Comparison of ENCODE assay signal across 8 cellular contexts in genomic region chr20:58192567-58192966, GRCh38. TPM values are rescaled to one million over a fixed set of nuclear protein-coding genes. Genes with fewer than 3 reads are reported as not detected.
DNase-seq lines count a peak whose midpoint lies in the region; ATAC-seq and TF ChIP-seq lines count a peak whose summit lies in the region.

No MANE protein-coding gene starts in this region.

- no peaks in the 10 kb centered on the region for H3K36me3 ChIP-seq in colonic mucosa

- TF ChIP-seq CTCF in GM12872 (IDR thresholded peaks at IDR 0.05; ENCODE audit: insufficient read depth, low read depth, low read length): peak; percentile 92
- TF ChIP-seq CTCF in colonic mucosa (IDR thresholded peaks at IDR 0.05): peak; percentile 55

- H3K4me3 Mint-ChIP-seq in T-helper 2 cell treated with Interferon-gamma antibody and Interleukin-4, amounts not matched to agents 5 μg/mL and 100 μg/mL, for 36 hours: no peak overlapping the region
- no peak overlapping the region for H3K4me3 Mint-ChIP-seq in stimulated activated memory B cell treated with anti-CD40 and anti-IgM and Interleukin-4, amounts not matched to agents 10 μg/mL and 1 μg/mL and 100 μg/mL, for 72 hours

- ATAC-seq in SK-N-SH treated with all-trans-retinoic acid at 6 μM for 48 hours: peak; percentile 61
- ATAC-seq in stimulated activated memory B cell treated with anti-CD40 and anti-IgM and Interleukin-4, amounts not matched to agents 10 μg/mL and 1 μg/mL and 100 μg/mL, for 72 hours: no peak

- H3K27me3 Mint-ChIP-seq in T-helper 2 cell treated with Interferon-gamma antibody and Interleukin-4, amounts not matched to agents 5 μg/mL and 100 μg/mL, for 36 hours (ENCODE audit: low read depth): peaks cover 3% of the 10 kb centered on the region
- peaks cover 42% of the 10 kb centered on the region for H3K27me3 Mint-ChIP-seq in stimulated activated memory B cell treated with anti-CD40 and anti-IgM and Interleukin-4, amounts not matched to agents 10 μg/mL and 1 μg/mL and 100 μg/mL, for 72 hours

- no peak overlapping the region for H3K27ac Mint-ChIP-seq in T-helper 2 cell treated with Interferon-gamma antibody and Interleukin-4, amounts not matched to agents 5 μg/mL and 100 μg/mL, for 36 hours
- H3K27ac Mint-ChIP-seq in stimulated activated memory B cell treated with anti-CD40 and anti-IgM and Interleukin-4, amounts not matched to agents 10 μg/mL and 1 μg/mL and 100 μg/mL, for 72 hours: no peak overlapping the region

- no peaks in the 10 kb centered on the region for H3K27me3 ChIP-seq in colonic mucosa

- no peak overlapping the region for H3K4me3 ChIP-seq in colonic mucosa

- H3K4me1 ChIP-seq in colonic mucosa: no peaks in the 10 kb centered on the region

- no peaks in the 10 kb centered on the region for H3K4me1 Mint-ChIP-seq in T-helper 2 cell treated with Interferon-gamma antibody and Interleukin-4, amounts not matched to agents 5 μg/mL and 100 μg/mL, for 36 hours (ENCODE audit: low read depth)
- no peaks in the 10 kb centered on the region for H3K4me1 Mint-ChIP-seq in stimulated activated memory B cell treated with anti-CD40 and anti-IgM and Interleukin-4, amounts not matched to agents 10 μg/mL and 1 μg/mL and 100 μg/mL, for 72 hours

- no peaks in the 10 kb centered on the region for H3K9me3 ChIP-seq in colonic mucosa

- peaks cover 5% of the 10 kb centered on the region for H3K9me3 Mint-ChIP-seq in T-helper 2 cell treated with Interferon-gamma antibody and Interleukin-4, amounts not matched to agents 5 μg/mL and 100 μg/mL, for 36 hours
- peaks cover 6% of the 10 kb centered on the region for H3K9me3 Mint-ChIP-seq in stimulated activated memory B cell treated with anti-CD40 and anti-IgM and Interleukin-4, amounts not matched to agents 10 μg/mL and 1 μg/mL and 100 μg/mL, for 72 hours

- no peak overlapping the region for H3K27ac ChIP-seq in colonic mucosa

- H3K9ac ChIP-seq in colonic mucosa (ENCODE audit: low read depth in 2 of 2, low read length in 2 of 2): no peak overlapping the region

- H3K36me3 Mint-ChIP-seq in T-helper 2 cell treated with Interferon-gamma antibody and Interleukin-4, amounts not matched to agents 5 μg/mL and 100 μg/mL, for 36 hours (ENCODE audit: low read depth): no peaks in the 10 kb centered on the region
- H3K36me3 Mint-ChIP-seq in stimulated activated memory B cell treated with anti-CD40 and anti-IgM and Interleukin-4, amounts not matched to agents 10 μg/mL and 1 μg/mL and 100 μg/mL, for 72 hours: no peaks in the 10 kb centered on the region

- DNase-seq in colonic mucosa: no peak
- peak in 2 of 3 donors; percentile 8 to 25 for DNase-seq in stimulated activated CD4-positive, alpha-beta T cell treated with anti-CD3 and anti-CD28 coated beads, Interleukin-12 subunit alpha, Interleukin-12 subunit beta, amount 100 ng/mL, for 48 hours (ENCODE audit: low read depth in 2 of 3, low spot score in 1 of 3)
- DNase-seq in T-helper 2 cell treated with Interferon-gamma antibody and Interleukin-4, amounts not matched to agents 5 μg/mL and 100 μg/mL, for 36 hours (ENCODE audit: low spot score): no peak
- no peak for DNase-seq in C1 segment of cervical spinal cord (lab: John Stamatoyannopoulos, UW)
- no peak for DNase-seq in posterior vena cava (ENCODE audit: low spot score)

- intact Hi-C loops in colonic mucosa (cut with DNase I) (no loop called here), posterior vena cava (cut with DNase I) (no loop called here)

TF ChIP-seq in SK-N-SH treated with all-trans-retinoic acid at 6 μM for 48 hours, 23 proteins besides CTCF, POLR2A, EP300 and RAD21:
- TF ChIP-seq BACH2 (CRISPR knock-in tag; IDR thresholded peaks at IDR 0.05; ENCODE audit: borderline replicate concordance) (no peak), TSHZ2 (CRISPR knock-in tag; IDR thresholded peaks at IDR 0.05) (no peak), OSR1 (CRISPR knock-in tag; IDR thresholded peaks at IDR 0.05) (no peak), ZC3H10 (CRISPR knock-in tag; IDR thresholded peaks at IDR 0.05) (no peak), TOX (CRISPR knock-in tag; IDR thresholded peaks at IDR 0.05; ENCODE audit: borderline replicate concordance) (no peak), ZNF8 (CRISPR knock-in tag; IDR thresholded peaks at IDR 0.05) (no peak), ZFP3 (CRISPR knock-in tag; IDR thresholded peaks at IDR 0.05) (no peak), SNAI2 (CRISPR knock-in tag; IDR thresholded peaks at IDR 0.05) (no peak), ESRRG (CRISPR knock-in tag; IDR thresholded peaks at IDR 0.05) (no peak)
- TF ChIP-seq, protein P1, sequence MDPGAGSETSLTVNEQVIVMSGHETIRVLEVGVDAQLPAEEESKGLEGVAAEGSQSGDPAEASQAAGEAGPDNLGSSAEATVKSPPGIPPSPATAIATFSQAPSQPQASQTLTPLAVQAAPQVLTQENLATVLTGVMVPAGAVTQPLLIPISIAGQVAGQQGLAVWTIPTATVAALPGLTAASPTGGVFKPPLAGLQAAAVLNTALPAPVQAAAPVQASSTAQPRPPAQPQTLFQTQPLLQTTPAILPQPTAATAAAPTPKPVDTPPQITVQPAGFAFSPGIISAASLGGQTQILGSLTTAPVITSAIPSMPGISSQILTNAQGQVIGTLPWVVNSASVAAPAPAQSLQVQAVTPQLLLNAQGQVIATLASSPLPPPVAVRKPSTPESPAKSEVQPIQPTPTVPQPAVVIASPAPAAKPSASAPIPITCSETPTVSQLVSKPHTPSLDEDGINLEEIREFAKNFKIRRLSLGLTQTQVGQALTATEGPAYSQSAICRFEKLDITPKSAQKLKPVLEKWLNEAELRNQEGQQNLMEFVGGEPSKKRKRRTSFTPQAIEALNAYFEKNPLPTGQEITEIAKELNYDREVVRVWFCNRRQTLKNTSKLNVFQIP (CRISPR knock-in tag; IDR thresholded peaks at IDR 0.05; ENCODE audit: borderline replicate concordance, low read depth): no peak

RNA-seq across cellular contexts. Expression of gene ANKRD60, which starts 35.9 kb away (rescaled TPM):
- total RNA-seq in colonic mucosa: not detected
- total RNA-seq in posterior vena cava: not detected

Comparison
In these comparisons a context has a peak if more than half of its experiments do, and no peak if none do; other contexts are left out.
1. DNase-seq: peak in stimulated activated CD4-positive, alpha-beta T cell treated with anti-CD3 and anti-CD28 coated beads, Interleukin-12 subunit alpha, Interleukin-12 subunit beta, amount 100 ng/mL, for 48 hours (2 of 3); none in colonic mucosa (single experiment), T-helper 2 cell treated with Interferon-gamma antibody and Interleukin-4, amounts not matched to agents 5 μg/mL and 100 μg/mL, for 36 hours (single experiment), C1 segment of cervical spinal cord (0 of 14) and posterior vena cava (single experiment).